Comparison of ENCODE assay signal across 8 cellular contexts in genomic region chr9:127225747-127226646, GRCh38. TPM values are rescaled to one million over a fixed set of nuclear protein-coding genes. Genes with fewer than 3 reads are reported as not detected.
A peak's percentile ranks its signal among the peaks of the same experiment; 100 is the strongest.
DNase-seq lines count a peak whose midpoint lies in the region; ATAC-seq, FAIRE-seq and TF ChIP-seq lines count a peak whose summit lies in the region.

No MANE protein-coding gene starts in this region.

- H2BK5ac ChIP-seq in H1 (ENCODE audit: low read depth, low read length), result no peak overlapping the region

- TF ChIP-seq RAD21 in H1 (IDR thresholded peaks at IDR 0.05 in 1 of 2, conservative IDR thresholded peaks at IDR 0.05 in 1 of 2; ENCODE audit: low read depth in 2 of 2, low read length in 2 of 2), result no peak

- no peak overlapping the region for H2BK120ac ChIP-seq in H1 (replicated peaks; ENCODE audit: low read depth, low read length)

- H3K23ac ChIP-seq in H1 (ENCODE audit: insufficient read length), result no peak overlapping the region

- TF ChIP-seq CTCF in OCI-LY3 (IDR thresholded peaks at IDR 0.05; ENCODE audit: low read depth, low read length) (no peak), H1 (IDR thresholded peaks at IDR 0.05; ENCODE audit: control extremely low read depth in 1 of 3, insufficient read depth in 1 of 3, low read depth in 1 of 3, low read length in 3 of 3) (no peak)

- TF ChIP-seq EP300 in H1 (IDR thresholded peaks at IDR 0.05; ENCODE audit: borderline replicate concordance in 1 of 2, low read depth in 2 of 2, low read length in 2 of 2), result no peak

- no peak for TF ChIP-seq POLR2A in H1 (IDR thresholded peaks at IDR 0.05; ENCODE audit: control extremely low read depth in 1 of 2, low read depth in 2 of 2, low read length in 2 of 2)

- H3K9me3 ChIP-seq in OCI-LY3 (ENCODE audit: insufficient read depth, low read length) (no peaks in the 10 kb centered on the region), H1 (ENCODE audit: insufficient read depth in 2 of 2, low read depth in 1 of 2, low read length in 1 of 2) (no peaks in the 10 kb centered on the region), neuron (ENCODE audit: low read length) (no peaks in the 10 kb centered on the region)

- WGBS in H1 (ENCODE audit: extremely low coverage in 1 of 2, insufficient coverage in 1 of 2, insufficient read length in 1 of 2, insufficient replicate concordance in 2 of 2, low coverage in 1 of 2, low lambda C conversion rate in 2 of 2, missing lambda C conversion rate in 1 of 2), 2 experiments, result 48% methylated on average over 27 of the region's 50 CpGs; no CpG with 5 or more reads in 1 of the 2 experiments

- H2BK12ac ChIP-seq in H1 (ENCODE audit: low read depth, low read length), result no peak overlapping the region

- H2AFZ ChIP-seq in OCI-LY3 (ENCODE audit: low read depth, low read length), result peak overlapping the region; percentile 93; the same call in 1 of the 2 replicates
- peak overlapping the region; percentile 21; the same call in 1 of the 2 replicates for H2AFZ ChIP-seq in H1 (ENCODE audit: low read length)
- H2AFZ ChIP-seq in neuron (ENCODE audit: low read depth, low read length), result peak overlapping the region; percentile 97

- no peak overlapping the region for H4K91ac ChIP-seq in H1 (replicated peaks; ENCODE audit: insufficient read length, low read length)

- H3K79me2 ChIP-seq in OCI-LY3 (ENCODE audit: low read length), result no peaks in the 10 kb centered on the region
- no peaks in the 10 kb centered on the region for H3K79me2 ChIP-seq in H1 (ENCODE audit: control insufficient read depth in 1 of 2, insufficient read depth in 2 of 2, low read length in 2 of 2)

- H3K4ac ChIP-seq in H1 (replicated peaks; ENCODE audit: insufficient read length, low read depth, low read length), result no peak overlapping the region

- no peak overlapping the region for H3K14ac ChIP-seq in H1 (ENCODE audit: insufficient read length)

- H3K36me3 ChIP-seq in OCI-LY3 (replicated peaks; ENCODE audit: low read depth, low read length) (no peaks in the 10 kb centered on the region), H1 (ENCODE audit: control insufficient read depth in 2 of 4, insufficient read depth in 4 of 4, low read length in 3 of 4) (no peaks in the 10 kb centered on the region), neuron (ENCODE audit: insufficient read depth, low read length) (no peaks in the 10 kb centered on the region)

- H3K23me2 ChIP-seq in H1 (ENCODE audit: low read depth, low read length), result peaks cover 13% of the 10 kb centered on the region

- H4K5ac ChIP-seq in H1 (ENCODE audit: insufficient read length, low read depth, low read length), result no peak overlapping the region

- no peak overlapping the region for H2BK20ac ChIP-seq in H1 (ENCODE audit: low read length)

- CTCF ChIA-PET in H1 (lab: Charles Lee; ENCODE audit: partially characterized antibody), result interaction anchor here (0.8 to 3.7 kb wide), 7 partner anchors 11 to 122 kb away, joined by 3 to 16 read pairs (median 4); no protein-coding TSS in a partner anchor

- H3K4me2 ChIP-seq in OCI-LY3 (ENCODE audit: low read length) (peak overlapping the region; percentile 91), H1 (ENCODE audit: insufficient read depth in 1 of 2, low read depth in 2 of 2, low read length in 2 of 2) (peak overlapping the region; percentile 85 to 92)

- POLR2A ChIA-PET in H1 (lab: Charles Lee; ENCODE audit: partially characterized antibody), result interaction anchor here (0.6 to 2.3 kb wide), 8 partner anchors 8 to 655 kb away, joined by 3 to 10 read pairs (median 3); partner anchors contain the start of gene SLC2A8

- no peak overlapping the region for H3K18ac ChIP-seq in H1 (ENCODE audit: extremely low read depth, low read length)

- H3K9ac ChIP-seq in OCI-LY3 (ENCODE audit: low read length) (peak overlapping the region; percentile 60; the same call in 1 of the 2 replicates), H1 (replicated peaks in 1 of 4; ENCODE audit: extremely low read depth in 1 of 4, low read depth in 3 of 4, low read length in 3 of 4) (0 out of 7 replicates have a peak overlapping the region, but pooled peaks of 2 of the 4 experiments have one; percentile 29 to 33)

- H4K20me1 ChIP-seq in OCI-LY3 (ENCODE audit: insufficient read depth, low read length) (no peaks in the 10 kb centered on the region), H1 (replicated peaks in 1 of 2; ENCODE audit: control insufficient read depth in 1 of 2, insufficient read depth in 2 of 2, low read length in 2 of 2) (peaks cover 2 to 4% of the 10 kb centered on the region in 2 experiments)

- no peak for FAIRE-seq in H1 (lab: Jason Lieb, UNC)

- peak overlapping the region; percentile 83 for H4K8ac ChIP-seq in H1 (ENCODE audit: extremely low read depth, insufficient read depth, low read length)

- H3K27ac ChIP-seq in OCI-LY3 (ENCODE audit: low read length), result no peak overlapping the region
- H3K27ac ChIP-seq in H1 (ENCODE audit: low read depth, low read length), result no peak overlapping the region

- H3K4me1 ChIP-seq in OCI-LY3 (ENCODE audit: low read length), result peaks cover 36% of the 10 kb centered on the region
- H3K4me1 ChIP-seq in H1 (replicated peaks in 1 of 4; ENCODE audit: control insufficient read depth in 3 of 4, insufficient read depth in 4 of 4, low read length in 3 of 4), result peaks cover 0 to 13% (median 8%) of the 10 kb centered on the region in 4 experiments; a peak in 5 of 7 replicates
- H3K4me1 ChIP-seq in neuron (ENCODE audit: insufficient read depth, low read length), result peaks cover 3% of the 10 kb centered on the region

- H3K4me3 ChIP-seq in OCI-LY3 (ENCODE audit: low read length) (peak overlapping the region; percentile 97), H1 (ENCODE audit: extremely low read depth in 1 of 4, insufficient read depth in 2 of 4, low read depth in 3 of 4, low read length in 4 of 4) (peak overlapping the region; percentile 37 to 79 (median 50); a peak in 7 of 8 replicates), neuron (ENCODE audit: low read length) (peak overlapping the region; percentile 76)

- no peak overlapping the region for H2AK5ac ChIP-seq in H1 (ENCODE audit: low read depth, low read length)

- no peak for ATAC-seq in HG03139 (IDR thresholded peaks at IDR 0.05; ENCODE audit: unreplicated experiment)
- ATAC-seq in GM21447 (IDR thresholded peaks at IDR 0.05; ENCODE audit: unreplicated experiment), result no peak

- no peaks in the 10 kb centered on the region for H3K79me1 ChIP-seq in H1 (ENCODE audit: low read depth, low read length)

- H2BK15ac ChIP-seq in H1 (ENCODE audit: low read length), result no peak overlapping the region

- no peak overlapping the region for H3K56ac ChIP-seq in H1 (replicated peaks; ENCODE audit: insufficient read length, low read depth, low read length)

- DNase-seq in NCI-H1092 treated with DMSO at 0.1 percent for 48 hours (lab: John Stamatoyannopoulos, UW), result peak; percentile 17
- DNase-seq in NCI-H1092 (lab: John Stamatoyannopoulos, UW), result no peak
- DNase-seq in H1 (ENCODE audit: low read depth in 1 of 2, low spot score in 2 of 2), result no peak
- DNase-seq in iPS-NIHi7 (ENCODE audit: extremely low spot score), result no peak

- H3K27me3 ChIP-seq in OCI-LY3 (ENCODE audit: low read depth, low read length), result 0 out of 2 replicates have a peak, but pooled peaks cover 6% of the 10 kb centered on the region
- peaks cover 2 to 15% (median 13%) of the 10 kb centered on the region in 4 experiments; a peak in 6 of 7 replicates for H3K27me3 ChIP-seq in H1 (replicated peaks in 1 of 4; ENCODE audit: control insufficient read depth in 3 of 4, extremely low read depth in 1 of 4, insufficient read depth in 3 of 4, low read length in 3 of 4)
- H3K27me3 ChIP-seq in neuron (ENCODE audit: insufficient read depth, low read length), result no peaks in the 10 kb centered on the region

TF ChIP-seq in H1, 55 proteins besides CTCF, POLR2A, EP300 and RAD21:
- TF ChIP-seq TAF1 (IDR thresholded peaks at IDR 0.05; ENCODE audit: low read depth, low read length) (no peak; the same call in 1 of the 2 replicates), MAX (IDR thresholded peaks at IDR 0.05) (peak; percentile 89), SUZ12 (IDR thresholded peaks at IDR 0.05; ENCODE audit: low read length) (peak; percentile 51), TCF12 (IDR thresholded peaks at IDR 0.05; ENCODE audit: low read depth, low read length) (no peak), ASH2L (IDR thresholded peaks at IDR 0.05; ENCODE audit: low read length) (peak; percentile 22), E2F6 (IDR thresholded peaks at IDR 0.05) (peak; percentile 26; the same call in 1 of the 2 replicates), EZH2 (IDR thresholded peaks at IDR 0.05; ENCODE audit: low read depth, low read length, severe bottlenecking) (peak; percentile 36)

RNA-seq across cellular contexts. Expression of gene GARNL3, which starts 38.6 kb away (rescaled TPM):
- 17.3 and 18.3 TPM in 2 replicates for total RNA-seq in H1 (2021; fragmentation: NEBNext Ultra II Directional; extraction: Animal tissue kit (Norgen Biotek cat#: 25700))
- 5.2 and 6.5 TPM in 2 replicates for polyA plus RNA-seq in H1 (2011; rRNA removed)
- 11.5 TPM for polyA plus RNA-seq in H1 (2011; cell fraction: cytosol; rRNA removed)
- polyA plus RNA-seq in H1 (2011; cell fraction: nucleus; rRNA removed), result 49.0 TPM
- 12.4 to 16.9 TPM (median 15.8 TPM) in 4 replicates for polyA plus RNA-seq in H1 (2012, experiment 1 of 2)
- polyA plus RNA-seq in H1 (2012, experiment 2 of 2), result 1.5 TPM
- polyA plus RNA-seq in H1 (2013, experiment 1 of 2), result 7.4 TPM
- polyA plus RNA-seq in H1 (2013, experiment 2 of 2), result 7.5 TPM
- polyA minus RNA-seq in H1 (2011; rRNA and poly(A)+ RNA removed), result 35.2 and 50.9 TPM in 2 replicates
- polyA minus RNA-seq in H1 (2011; cell fraction: cytosol; rRNA and poly(A)+ RNA removed), result 15.3 TPM
- polyA minus RNA-seq in H1 (2011; cell fraction: nucleus; rRNA and poly(A)+ RNA removed), result 67.8 TPM

Comparison
In these comparisons a context has a peak if more than half of its experiments do, and no peak if none do; other contexts are left out.
1. H2AFZ ChIP-seq: peak in every context shown above with its lines; median percentile 97 in neuron; 93 in OCI-LY3; 21 in H1.